9 cellular contexts compared by ENCODE assay signal in genomic region chr3:196159952-196160804, GRCh38. TPM values are rescaled to one million over a fixed set of nuclear protein-coding genes. Genes with fewer than 3 reads are reported as not detected.
DNase-seq lines count a peak whose midpoint lies in the region; ATAC-seq and TF ChIP-seq lines count a peak whose summit lies in the region.
"Had no signal": no experiment of that assay in that cellular context is flagged by ENCODE, and none has a peak within 500 bp of the region (broad histone marks: within the 10 kb centered on the region; RNA-seq: fewer than 3 reads in every experiment).

No MANE protein-coding gene starts in this region.

- no peak overlapping the region for H3K9ac ChIP-seq in mammary epithelial cell (ENCODE audit: insufficient read depth, low read length)

- in situ Hi-C loops in mammary epithelial cell (cut with MboI; ENCODE audit: low sequenced_read_pairs in 2 of 2), result no loop called here

- H2AFZ ChIP-seq in mammary epithelial cell (ENCODE audit: low read depth, low read length), result no peak overlapping the region

- ATAC-seq in GM18511 (IDR thresholded peaks at IDR 0.05; ENCODE audit: unreplicated experiment) (peak; percentile 92), HG02938 (IDR thresholded peaks at IDR 0.05; ENCODE audit: unreplicated experiment) (peak; percentile 75)

- dilution Hi-C loops in mammary epithelial cell (cut with HindIII; ENCODE audit: low sequenced_read_pairs), result loop anchor here (5.0 to 10.0 kb wide), 3 partner anchors 128 to 315 kb away; no protein-coding TSS in a partner anchor

- no peak overlapping the region for H3K27ac ChIP-seq in mammary epithelial cell (ENCODE audit: insufficient read depth, low read depth, low read length)

- peak; percentile 40 to 52 for DNase-seq in AML-193 (lab: John Stamatoyannopoulos, UW)
- peak; percentile 66 for DNase-seq in NCI-H226
- DNase-seq in mammary epithelial cell, result peak; percentile 48
- DNase-seq in mucosa of gallbladder (ENCODE audit: low spot score), result peak; percentile 35
- DNase-seq in foreskin melanocyte, result no peak
- DNase-seq in SK-N-DZ (ENCODE audit: low spot score), result no peak

- intact Hi-C loops in mammary epithelial cell (cut with micrococcal nuclease), result no loop called here

- 87% methylated on average over 13 of the region's 15 CpGs for WGBS in mammary epithelial cell (ENCODE audit: low coverage, missing lambda C conversion rate)

- no peaks in the 10 kb centered on the region for H3K36me3 ChIP-seq in mammary epithelial cell (ENCODE audit: insufficient read depth, low read length)

- H3K4me3 ChIP-seq in mammary epithelial cell (replicated peaks in 1 of 3; ENCODE audit: insufficient read depth in 1 of 3, low read depth in 2 of 3, low read length in 3 of 3), result no peak overlapping the region

- BruUV-seq in mammary epithelial cell (replicated peaks; lab: Mats Ljungman, UMichigan), result no TSS peak

- no peaks in the 10 kb centered on the region for H4K20me1 ChIP-seq in mammary epithelial cell (ENCODE audit: insufficient read depth, low read length)

- no peaks in the 10 kb centered on the region for H3K9me3 ChIP-seq in mammary epithelial cell (replicated peaks; ENCODE audit: insufficient read depth, low read length)

- H3K27me3 ChIP-seq in mammary epithelial cell (ENCODE audit: insufficient read depth, low read length), result no peaks in the 10 kb centered on the region

- H3K79me2 ChIP-seq in mammary epithelial cell (ENCODE audit: insufficient read depth, low read length), result no peaks in the 10 kb centered on the region

- H3K4me2 ChIP-seq in mammary epithelial cell (ENCODE audit: insufficient read depth, low read depth, low read length), result no peak overlapping the region

- TF ChIP-seq CTCF in mammary epithelial cell (conservative IDR thresholded peaks at IDR 0.05 in 1 of 2, IDR thresholded peaks at IDR 0.05 in 1 of 2; ENCODE audit: extremely low read depth in 1 of 2, insufficient read depth in 1 of 2, low read depth in 1 of 2, low read length in 2 of 2), result no peak

- CTCF ChIA-PET in mammary epithelial cell (lab: Charles Lee; ENCODE audit: low non-redundant PET), result interaction anchor here (0.7 kb wide), 1 partner anchor 257 kb away, joined by 9 read pairs; no protein-coding TSS in a partner anchor

- no peaks in the 10 kb centered on the region for H3K4me1 ChIP-seq in mammary epithelial cell (ENCODE audit: insufficient read depth, low read length)

RNA-seq across cellular contexts. Expression of gene ZDHHC19, which starts 51.0 kb away (rescaled TPM):
- total RNA-seq in mammary epithelial cell (not detected), mucosa of gallbladder (1.2 TPM)
- polyA plus RNA-seq in mammary epithelial cell, result not detected
- polyA minus RNA-seq in mammary epithelial cell, result not detected
- not detected in 2 replicates for polyA plus RNA-seq in SK-N-DZ (2014; cell fraction: cytosol; rRNA removed)
- not detected in 2 replicates for polyA plus RNA-seq in SK-N-DZ (2014; cell fraction: nucleus; rRNA removed)
- total RNA-seq: temporal lobe had no signal

RNA-seq across cellular contexts. Expression of gene SLC51A, which starts 56.2 kb away (rescaled TPM):
- not detected for total RNA-seq in mammary epithelial cell
- not detected for polyA plus RNA-seq in mammary epithelial cell
- not detected for polyA minus RNA-seq in mammary epithelial cell
- 0.63 TPM for total RNA-seq in mucosa of gallbladder
- not detected in 2 replicates for polyA plus RNA-seq in SK-N-DZ (2014; cell fraction: cytosol; rRNA removed)
- polyA plus RNA-seq in SK-N-DZ (2014; cell fraction: nucleus; rRNA removed), result not detected in 2 replicates

Comparison
In these comparisons a context has a peak if more than half of its experiments do, and no peak if none do; other contexts are left out.
1. DNase-seq: peak in AML-193 (2 of 2), NCI-H226 (single experiment), mammary epithelial cell (single experiment) and mucosa of gallbladder (single experiment); none in foreskin melanocyte (single experiment) and SK-N-DZ (single experiment).